30 cellular contexts compared by ENCODE assay signal in genomic region chr12:65929641-65930040, GRCh38.
DNase-seq lines count a peak whose midpoint lies in the region; ATAC-seq, FAIRE-seq and TF ChIP-seq lines count a peak whose summit lies in the region.
"Had no signal": no experiment of that assay in that cellular context is flagged by ENCODE, and none has a peak within 500 bp of the region (broad histone marks: within the 10 kb centered on the region; RNA-seq: fewer than 3 reads in every experiment).

No MANE protein-coding gene starts in this region.

- H3K4me1 Mint-ChIP-seq in GM23338 (peaks cover 59% of the 10 kb centered on the region), nephron (peaks cover 52% of the 10 kb centered on the region)

- ATAC-seq in GM23338 (no peak), GM18868 (IDR thresholded peaks at IDR 0.05; ENCODE audit: unreplicated experiment) (no peak)
- ATAC-seq: activated T-cell treated with anti-CD3 and anti-CD28 coated beads, Interleukin-2, amount 50 U/mL, for 72 hours; body of pancreas; lower lobe of right lung; pancreas; stimulated activated naive B cell treated with anti-CD40 and anti-IgM and Interleukin-4, amounts not matched to agents 10 μg/mL and 1 μg/mL and 100 μg/mL, for 72 hours had no signal

- BruUV-seq in A673 (replicated peaks; lab: Mats Ljungman, UMichigan), result no TSS peak

- H3K27me3 Mint-ChIP-seq in GM23338 (ENCODE audit: insufficient read depth, low read depth, poor library complexity), result peaks cover 5% of the 10 kb centered on the region
- no peaks in the 10 kb centered on the region for H3K27me3 Mint-ChIP-seq in nephron (ENCODE audit: low read depth)
- H3K27me3 Mint-ChIP-seq: central memory CD8-positive, alpha-beta T cell; dendritic cell treated with granulocyte-macrophage colony-stimulating factor and Interleukin-4, amounts not matched to agents 40 ng/mL and 50 ng/mL, for 4 days; stimulated activated naive B cell treated with anti-CD40 and anti-IgM and Interleukin-4, amounts not matched to agents 10 μg/mL and 1 μg/mL and 100 μg/mL, for 72 hours had no signal

- no peaks in the 10 kb centered on the region for H3K9me3 Mint-ChIP-seq in GM23338
- no peaks in the 10 kb centered on the region for H3K9me3 Mint-ChIP-seq in nephron
- H3K9me3 Mint-ChIP-seq: activated CD4-positive, alpha-beta memory T cell treated with anti-CD3 and anti-CD28 coated beads for 36 hours; activated T-cell treated with anti-CD3 and anti-CD28 coated beads, Interleukin-2, amount 50 U/mL, for 72 hours; central memory CD8-positive, alpha-beta T cell; dendritic cell treated with granulocyte-macrophage colony-stimulating factor and Interleukin-4, amounts not matched to agents 40 ng/mL and 50 ng/mL, for 4 days; stimulated activated naive B cell treated with anti-CD40 and anti-IgM and Interleukin-4, amounts not matched to agents 10 μg/mL and 1 μg/mL and 100 μg/mL, for 72 hours; T-helper 1 cell treated with Interleukin-12 subunit alpha and Interleukin-12 subunit beta and Interleukin-4 antibody, amounts not matched to agents 30 μg/mL and 1 μg/mL, for 36 hours had no signal

- no peak for TF ChIP-seq EP300 in suprapubic skin (IDR thresholded peaks at IDR 0.05)

- H3K36me3 Mint-ChIP-seq in GM23338 (ENCODE audit: low read depth) (no peaks in the 10 kb centered on the region), nephron (ENCODE audit: low read depth) (peaks cover 6% of the 10 kb centered on the region)
- H3K36me3 Mint-ChIP-seq: activated CD4-positive, alpha-beta memory T cell treated with anti-CD3 and anti-CD28 coated beads for 36 hours; stimulated activated naive B cell treated with anti-CD40 and anti-IgM and Interleukin-4, amounts not matched to agents 10 μg/mL and 1 μg/mL and 100 μg/mL, for 72 hours had no signal

- H3K9me2 ChIP-seq in GM23338 (ENCODE audit: insufficient read depth), result no peaks in the 10 kb centered on the region

- H2AFZ ChIP-seq in GM23338, result no peak overlapping the region

- H3K4me2 ChIP-seq in GM23338, result peak overlapping the region; percentile 56

- POLR2A ChIA-PET in A673 (lab: Charles Lee; ENCODE audit: low non-redundant PET), result no interaction called here

- H3K79me2 ChIP-seq in GM23338 (replicated peaks; ENCODE audit: insufficient read depth), result no peaks in the 10 kb centered on the region; the same call in 1 of the 2 replicates

- no peak overlapping the region for H3K27ac Mint-ChIP-seq in GM23338
- H3K27ac Mint-ChIP-seq in nephron, result peak overlapping the region; percentile 43 to 56 (median 52)
- H3K27ac Mint-ChIP-seq: activated CD4-positive, alpha-beta memory T cell treated with anti-CD3 and anti-CD28 coated beads for 36 hours; activated T-cell treated with anti-CD3 and anti-CD28 coated beads, Interleukin-2, amount 50 U/mL, for 72 hours; dendritic cell treated with granulocyte-macrophage colony-stimulating factor and Interleukin-4, amounts not matched to agents 40 ng/mL and 50 ng/mL, for 4 days; stimulated activated naive B cell treated with anti-CD40 and anti-IgM and Interleukin-4, amounts not matched to agents 10 μg/mL and 1 μg/mL and 100 μg/mL, for 72 hours; T-helper 1 cell treated with Interleukin-12 subunit alpha and Interleukin-12 subunit beta and Interleukin-4 antibody, amounts not matched to agents 30 μg/mL and 1 μg/mL, for 36 hours had no signal

- H4K20me1 ChIP-seq in GM23338 (replicated peaks; ENCODE audit: insufficient read depth), result no peaks in the 10 kb centered on the region
- H4K20me1 ChIP-seq: BLaER1 had no signal

- peak overlapping the region; percentile 13 for H3K4me3 ChIP-seq in A673 (ENCODE audit: low read depth, low read length, poor library complexity, severe bottlenecking)
- no peak overlapping the region for H3K4me3 ChIP-seq in GM23338
- no peak overlapping the region for H3K4me3 ChIP-seq in colonic mucosa
- H3K4me3 ChIP-seq in suprapubic skin, result no peak overlapping the region
- H3K4me3 ChIP-seq in esophagus squamous epithelium, result no peak overlapping the region
- H3K4me3 ChIP-seq: BLaER1, body of pancreas, lower lobe of right lung, pancreas, SK-N-MC, skin epidermis had no signal

- intact Hi-C loops in A673 (cut with micrococcal nuclease; ENCODE audit: unreplicated experiment), result loop anchor here (2.0 kb wide), 2 partner anchors 105 to 137 kb away; partner anchors contain the start of gene HMGA2
- intact Hi-C loops in colonic mucosa (cut with DNase I), result no loop called here
- intact Hi-C loops in esophagus squamous epithelium (cut with DNase I), result no loop called here

- 72% methylated on average over 3 of the region's 3 CpGs for WGBS in suprapubic skin
- 73 to 90% methylated on average over 3 of the region's 3 CpGs for whole genome bisulfite sequencing in esophagus squamous epithelium, 2 donors

- H3K27me3 ChIP-seq in A673 (replicated peaks; ENCODE audit: insufficient read depth, low read depth, low read length, poor library complexity) (no peaks in the 10 kb centered on the region), GM23338 (ENCODE audit: insufficient read depth) (no peaks in the 10 kb centered on the region), colonic mucosa (no peaks in the 10 kb centered on the region), suprapubic skin (peaks cover 8% of the 10 kb centered on the region), esophagus squamous epithelium (no peaks in the 10 kb centered on the region)
- H3K27me3 ChIP-seq: BLaER1, body of pancreas, pancreas had no signal

- FAIRE-seq in RCC 7860 (lab: Jason Lieb, UNC), result no peak

- DNase-seq in A673 (ENCODE audit: low spot score) (no peak), GM23338 (ENCODE audit: low spot score) (no peak), colonic mucosa (no peak), RCC 7860 (ENCODE audit: low spot score) (no peak), suprapubic skin (ENCODE audit: low spot score in 2 of 2) (no peak), esophagus squamous epithelium (lab: John Stamatoyannopoulos, UW) (no peak)
- DNase-seq: activated CD4-positive, alpha-beta memory T cell treated with anti-CD3 and anti-CD28 coated beads for 36 hours; activated CD4-positive, CD25-positive, alpha-beta regulatory T cell treated with anti-CD3 and anti-CD28 coated beads, Interleukin-2, amount 50 U/mL, for 72 hours; activated naive CD4-positive, alpha-beta T cell treated with Interleukin-2 at 50 U/mL for 16 hours; activated T-cell treated with anti-CD3 and anti-CD28 coated beads, Interleukin-2, amount 50 U/mL, for 72 hours; body of pancreas; DMS79; GDM1; hippocampal formation; lower lobe of right lung; NCI-H1092; NCI-H187 treated with DMSO at 0.1 percent for 48 hours; NCI-H2171; pancreas; retina; stimulated activated naive B cell treated with anti-CD40 and anti-IgM and Interleukin-4, amounts not matched to agents 10 μg/mL and 1 μg/mL and 100 μg/mL, for 72 hours; substantia nigra had no signal

- H3K9me3 ChIP-seq in A673 (ENCODE audit: low read depth, low read length, poor library complexity, severe bottlenecking), result no peaks in the 10 kb centered on the region
- no peaks in the 10 kb centered on the region for H3K9me3 ChIP-seq in colonic mucosa
- no peaks in the 10 kb centered on the region for H3K9me3 ChIP-seq in suprapubic skin
- H3K9me3 ChIP-seq in esophagus squamous epithelium, result no peaks in the 10 kb centered on the region
- H3K9me3 ChIP-seq: BLaER1, body of pancreas, lower lobe of right lung, pancreas had no signal

- no peak for TF ChIP-seq CTCF in A673 (conservative IDR thresholded peaks at IDR 0.05; ENCODE audit: low read depth, low read length)
- TF ChIP-seq CTCF in GM23338 (conservative IDR thresholded peaks at IDR 0.05; ENCODE audit: low read depth in 2 of 2), result no peak
- TF ChIP-seq CTCF in colonic mucosa (IDR thresholded peaks at IDR 0.05), result no peak
- TF ChIP-seq CTCF in nephron (IDR thresholded peaks at IDR 0.05; ENCODE audit: unreplicated experiment in 3 of 3), result no peak
- TF ChIP-seq CTCF in suprapubic skin (IDR thresholded peaks at IDR 0.05), result no peak
- TF ChIP-seq CTCF in esophagus squamous epithelium (IDR thresholded peaks at IDR 0.05), result no peak

- H3K4me3 Mint-ChIP-seq in GM23338, result peak overlapping the region; percentile 15; the same call in 1 of the 3 replicates
- no peak overlapping the region for H3K4me3 Mint-ChIP-seq in nephron
- H3K4me3 Mint-ChIP-seq: activated CD4-positive, alpha-beta memory T cell treated with anti-CD3 and anti-CD28 coated beads for 36 hours; activated T-cell treated with anti-CD3 and anti-CD28 coated beads, Interleukin-2, amount 50 U/mL, for 72 hours; central memory CD8-positive, alpha-beta T cell; dendritic cell treated with granulocyte-macrophage colony-stimulating factor and Interleukin-4, amounts not matched to agents 40 ng/mL and 50 ng/mL, for 4 days; stimulated activated naive B cell treated with anti-CD40 and anti-IgM and Interleukin-4, amounts not matched to agents 10 μg/mL and 1 μg/mL and 100 μg/mL, for 72 hours; T-helper 1 cell treated with Interleukin-12 subunit alpha and Interleukin-12 subunit beta and Interleukin-4 antibody, amounts not matched to agents 30 μg/mL and 1 μg/mL, for 36 hours had no signal

- H3K9ac ChIP-seq in colonic mucosa (ENCODE audit: low read depth in 2 of 2, low read length in 2 of 2), result no peak overlapping the region
- H3K9ac ChIP-seq: BLaER1 had no signal

- no peaks in the 10 kb centered on the region for H3K36me3 ChIP-seq in A673 (ENCODE audit: insufficient read depth, low read length, poor library complexity, severe bottlenecking)
- no peaks in the 10 kb centered on the region for H3K36me3 ChIP-seq in GM23338 (ENCODE audit: insufficient read depth)
- H3K36me3 ChIP-seq in colonic mucosa, result no peaks in the 10 kb centered on the region
- H3K36me3 ChIP-seq in suprapubic skin, result no peaks in the 10 kb centered on the region
- H3K36me3 ChIP-seq in esophagus squamous epithelium, result no peaks in the 10 kb centered on the region
- H3K36me3 ChIP-seq: BLaER1, lower lobe of right lung, pancreas had no signal

- H3K4me1 ChIP-seq in A673 (ENCODE audit: insufficient read depth, low read length, poor library complexity, severe bottlenecking) (peaks cover 94% of the 10 kb centered on the region), GM23338 (ENCODE audit: insufficient read depth) (peaks cover 52% of the 10 kb centered on the region), colonic mucosa (peaks cover 4% of the 10 kb centered on the region), suprapubic skin (no peaks in the 10 kb centered on the region), esophagus squamous epithelium (no peaks in the 10 kb centered on the region)
- H3K4me1 ChIP-seq: lower lobe of right lung had no signal

- CTCF ChIA-PET in A673 (lab: Charles Lee), result no interaction called here

- TF ChIP-seq POLR2A in suprapubic skin (IDR thresholded peaks at IDR 0.05), result no peak
- TF ChIP-seq POLR2A in esophagus squamous epithelium (IDR thresholded peaks at IDR 0.05), result no peak

- no peaks in the 10 kb centered on the region for H3F3A ChIP-seq in GM23338 (replicated peaks; ENCODE audit: low read depth)

- peak overlapping the region; percentile 95 for H3K27ac ChIP-seq in A673 (ENCODE audit: low read depth, low read length, poor library complexity, severe bottlenecking)
- H3K27ac ChIP-seq in GM23338 (ENCODE audit: low read depth), result peak overlapping the region; percentile 40; the same call in 1 of the 2 replicates
- peak overlapping the region; percentile 62 for H3K27ac ChIP-seq in colonic mucosa
- H3K27ac ChIP-seq in suprapubic skin, result no peak overlapping the region
- H3K27ac ChIP-seq in esophagus squamous epithelium, result no peak overlapping the region
- H3K27ac ChIP-seq: BLaER1, body of pancreas, lower lobe of right lung, pancreas, SK-N-MC, skin epidermis had no signal

Comparison
In these comparisons a context has a peak if more than half of its experiments do, and no peak if none do; other contexts are left out.
1. H3K27ac ChIP-seq: peak in A673 (single experiment), GM23338 (single experiment) and colonic mucosa (single experiment); none in suprapubic skin (single experiment) and esophagus squamous epithelium (0 of 4).